Comparison of ENCODE assay signal across 10 cellular contexts in genomic region chr15:58951388-58952060, GRCh38. TPM values are rescaled to one million over a fixed set of nuclear protein-coding genes. Genes with fewer than 3 reads are reported as not detected.
DNase-seq lines count a peak whose midpoint lies in the region; ATAC-seq and TF ChIP-seq lines count a peak whose summit lies in the region.
"Had no signal": no experiment of that assay in that cellular context is flagged by ENCODE, and none has a peak within 500 bp of the region (broad histone marks: within the 10 kb centered on the region; RNA-seq: fewer than 3 reads in every experiment).

No MANE protein-coding gene starts in this region.

- no peaks in the 10 kb centered on the region for H3K36me3 ChIP-seq in BE2C

- H3K27me3 Mint-ChIP-seq in mesothelial cell of epicardium (ENCODE audit: low read depth): no peaks in the 10 kb centered on the region
- H3K27me3 Mint-ChIP-seq: activated T-helper 17 cell treated with anti-CD3 and anti-CD28 coated beads, Interleukin-2, amount 50 U/mL, for 72 hours had no signal

- peaks cover 31% of the 10 kb centered on the region for H3K4me1 Mint-ChIP-seq in mesothelial cell of epicardium

- in situ Hi-C loops in astrocyte of the spinal cord (cut with HindIII; ENCODE audit: low sequenced_read_pairs): no loop called here

- H3K4me3 ChIP-seq in LNCaP clone FGC (ENCODE audit: low read depth, low read length) (no peak overlapping the region), astrocyte of the spinal cord (ENCODE audit: low read depth, low read length) (no peak overlapping the region), BE2C (ENCODE audit: low read depth, low read length) (no peak overlapping the region)

- no peaks in the 10 kb centered on the region for H3K9me3 Mint-ChIP-seq in mesothelial cell of epicardium
- H3K9me3 Mint-ChIP-seq: activated T-helper 17 cell treated with anti-CD3 and anti-CD28 coated beads, Interleukin-2, amount 50 U/mL, for 72 hours had no signal

- H3K9me3 ChIP-seq in BE2C: no peaks in the 10 kb centered on the region

- ATAC-seq in HG03354 (IDR thresholded peaks at IDR 0.05; ENCODE audit: poor library complexity, severe bottlenecking, unreplicated experiment): no peak
- ATAC-seq in GM19463 (IDR thresholded peaks at IDR 0.05; ENCODE audit: unreplicated experiment): no peak
- no peak for ATAC-seq in GM18858 (IDR thresholded peaks at IDR 0.05; ENCODE audit: unreplicated experiment)
- ATAC-seq: activated T-helper 17 cell treated with anti-CD3 and anti-CD28 coated beads, Interleukin-2, amount 50 U/mL, for 72 hours had no signal

- peaks cover 10% of the 10 kb centered on the region for H3K4me1 ChIP-seq in BE2C

- no peaks in the 10 kb centered on the region for H3K27me3 ChIP-seq in BE2C

- H3K4me3 Mint-ChIP-seq in mesothelial cell of epicardium: no peak overlapping the region
- H3K4me3 Mint-ChIP-seq: activated T-helper 17 cell treated with anti-CD3 and anti-CD28 coated beads, Interleukin-2, amount 50 U/mL, for 72 hours had no signal

- H3K36me3 Mint-ChIP-seq in mesothelial cell of epicardium: no peaks in the 10 kb centered on the region

- DNase-seq in AG20443 (ENCODE audit: low spot score) (peak; percentile 62), LNCaP clone FGC (ENCODE audit: low read depth) (peak; percentile 78), astrocyte of the spinal cord (ENCODE audit: low read depth, low spot score) (peak; percentile 76), mesothelial cell of epicardium (ENCODE audit: low spot score in 2 of 2, unreplicated experiment in 2 of 2) (no peak), BE2C (no peak)
- DNase-seq: foreskin melanocyte had no signal

- TF ChIP-seq CTCF in LNCaP clone FGC (IDR thresholded peaks at IDR 0.05; ENCODE audit: control insufficient read depth, extremely low read depth, insufficient read depth) (no peak), astrocyte of the spinal cord (IDR thresholded peaks at IDR 0.05; ENCODE audit: low read depth, low read length) (no peak), mesothelial cell of epicardium (IDR thresholded peaks at IDR 0.05; ENCODE audit: unreplicated experiment) (no peak), BE2C (IDR thresholded peaks at IDR 0.05; ENCODE audit: low read depth, low read length) (no peak)

- H3K27ac Mint-ChIP-seq in mesothelial cell of epicardium: peak overlapping the region; percentile 94

RNA-seq across cellular contexts. Expression of gene SLTM, which starts 18.0 kb away (rescaled TPM):
- total RNA-seq in mesothelial cell of epicardium: 111 to 116 TPM (median 111 TPM) in 3 replicates
- 113 TPM for polyA plus RNA-seq in BE2C (2012; ENCODE audit: insufficient read depth, insufficient read length, low read depth)

RNA-seq across cellular contexts. Expression of gene RNF111, which starts 35.9 kb away (rescaled TPM):
- 41.4 to 43.0 TPM (median 42.0 TPM) in 3 replicates for total RNA-seq in mesothelial cell of epicardium
- polyA plus RNA-seq in BE2C (2012; ENCODE audit: insufficient read depth, insufficient read length, low read depth): 35.2 TPM

Comparison
In these comparisons a context has a peak if more than half of its experiments do, and no peak if none do; other contexts are left out.
1. DNase-seq: peak in AG20443 (single experiment), LNCaP clone FGC (single experiment) and astrocyte of the spinal cord (single experiment); none in mesothelial cell of epicardium (0 of 2) and BE2C (single experiment).